8 cellular contexts compared by ENCODE assay signal in genomic region chr4:3387943-3388348, GRCh38. TPM values are rescaled to one million over a fixed set of nuclear protein-coding genes. Genes with fewer than 3 reads are reported as not detected.
DNase-seq lines count a peak whose midpoint lies in the region; ATAC-seq and TF ChIP-seq lines count a peak whose summit lies in the region.

No MANE protein-coding gene starts in this region.

- H3K4me3 ChIP-seq in GM06990 (replicated peaks; ENCODE audit: low read depth, low read length), result peak overlapping the region; percentile 50
- H3K4me3 ChIP-seq in ovary, result no peak overlapping the region

- no peak for TF ChIP-seq CTCF in GM06990 (IDR thresholded peaks at IDR 0.05; ENCODE audit: insufficient read depth, low read length, poor library complexity, severe bottlenecking)
- TF ChIP-seq CTCF in foreskin keratinocyte (conservative IDR thresholded peaks at IDR 0.05), result no peak
- no peak for TF ChIP-seq CTCF in ovary (IDR thresholded peaks at IDR 0.05)

- H3K27ac ChIP-seq in foreskin keratinocyte (peak overlapping the region; percentile 98), ovary (peak overlapping the region in 1 of 2 donors; percentile 79)

- H3K4me1 ChIP-seq in foreskin keratinocyte (peaks cover 11% of the 10 kb centered on the region), ovary (ENCODE audit: insufficient read depth) (peaks cover 8% of the 10 kb centered on the region)

- DNase-seq in GM06990 (ENCODE audit: extremely low read depth, insufficient read length), result peak; percentile 56
- DNase-seq in RPMI7951 (ENCODE audit: low read depth), result peak; percentile 86
- peak; percentile 38 to 58 for DNase-seq in foreskin keratinocyte
- peak; percentile 64 to 80 (median 70) for DNase-seq in ovary
- DNase-seq in NCI-H510A treated with DMSO at 0.1 percent for 48 hours (lab: John Stamatoyannopoulos, UW), result no peak
- no peak for DNase-seq in OCI-M2 (lab: John Stamatoyannopoulos, UW; ENCODE audit: unreplicated experiment)
- no peak for DNase-seq in 8988T

- H3K36me3 ChIP-seq in GM06990 (ENCODE audit: control insufficient read depth, insufficient read depth, low read length) (no peaks in the 10 kb centered on the region), ovary (no peaks in the 10 kb centered on the region)

- TF ChIP-seq EP300 in ovary (IDR thresholded peaks at IDR 0.05), result no peak

- H3K9me3 ChIP-seq in ovary, result no peaks in the 10 kb centered on the region

- H3K27me3 ChIP-seq in GM06990 (replicated peaks; ENCODE audit: control insufficient read depth, insufficient read depth, low read length) (no peaks in the 10 kb centered on the region), foreskin keratinocyte (no peaks in the 10 kb centered on the region), ovary (no peaks in the 10 kb centered on the region)

- peak; percentile 41 for ATAC-seq in HG02642 (IDR thresholded peaks at IDR 0.05; ENCODE audit: poor library complexity, unreplicated experiment)
- ATAC-seq in foreskin keratinocyte, result peak; percentile 57

- intact Hi-C loops in ovary (cut with DNase I), result no loop called here

- WGBS in ovary, 3 donors, result 15 to 45% (median 20%) methylated on average over 12 of the region's 12 CpGs

- no peak for TF ChIP-seq POLR2A in ovary (IDR thresholded peaks at IDR 0.05)

RNA-seq across cellular contexts. Expression of gene HGFAC, which starts 53.8 kb away (rescaled TPM):
- not detected in 2 replicates for total RNA-seq in RPMI7951 (2014; rRNA removed; shearing (Covaris generic))
- total RNA-seq in foreskin keratinocyte (not detected in 2 replicates), ovary (1 to 10 TPM in 1 of 7 donors, under 1 TPM in 5, not detected in 1; 0.15 to 2.1 (median 0.47) TPM)
- polyA plus RNA-seq in foreskin keratinocyte (not detected in 2 replicates), ovary (1 to 10 TPM in 1 of 2 donors, not detected in 1; 1.1 TPM)

Comparison
In these comparisons a context has a peak if more than half of its experiments do, and no peak if none do; other contexts are left out.
1. DNase-seq: peak in GM06990 (single experiment), RPMI7951 (single experiment), foreskin keratinocyte (2 of 2) and ovary (5 of 5); none in NCI-H510A treated with DMSO at 0.1 percent for 48 hours (single experiment), OCI-M2 (single experiment) and 8988T (single experiment).